16 cellular contexts compared by ENCODE assay signal in the genomic region with DNA sequence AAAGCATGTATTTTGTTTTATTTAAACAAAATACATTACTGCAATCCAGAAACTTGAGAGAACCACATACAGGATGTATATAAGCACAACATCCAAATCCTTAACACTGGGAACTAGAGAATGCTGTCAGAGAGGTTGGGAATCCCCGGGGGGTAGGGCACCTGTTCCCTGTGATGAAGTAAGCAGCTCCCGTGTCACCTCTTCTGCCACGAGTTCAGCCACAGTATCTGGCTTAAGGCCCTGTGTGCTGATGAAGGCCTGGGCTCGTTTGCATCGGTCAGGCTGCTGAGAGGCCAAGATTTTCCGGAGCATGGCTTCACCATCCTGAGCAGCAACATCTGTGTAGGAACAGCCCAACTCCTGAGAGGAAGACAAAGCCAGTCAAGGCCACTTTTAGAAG. TPM values are rescaled to one million over a fixed set of nuclear protein-coding genes. Genes with fewer than 3 reads are reported as not detected.
A peak's percentile ranks its signal among the peaks of the same experiment; 100 is the strongest.
DNase-seq lines count a peak whose midpoint lies in the region; ATAC-seq and TF ChIP-seq lines count a peak whose summit lies in the region.
"Had no signal": no experiment of that assay in that cellular context is flagged by ENCODE, and none has a peak within 500 bp of the region (broad histone marks: within the 10 kb centered on the region; RNA-seq: fewer than 3 reads in every experiment).

No MANE protein-coding gene starts in this region.

- H3K9me3 Mint-ChIP-seq in activated T-helper 1 cell treated with anti-CD3 and anti-CD28 coated beads, Interleukin-12 subunit alpha, Interleukin-12 subunit beta, Interleukin-2, Interleukin-4 antibody, amounts not matched to agents 30 ng/mL and 10 ng/mL and 1 ng/mL, durations not matched to agents 14 hours and 24 hours and 36 hours, result no peaks in the 10 kb centered on the region
- H3K9me3 Mint-ChIP-seq: CD14-positive monocyte, HFFc6 had no signal

- H3K9me3 ChIP-seq in HEK293 (ENCODE audit: control insufficient read depth, insufficient read depth, low read depth, low read length), result no peaks in the 10 kb centered on the region
- H3K9me3 ChIP-seq in gastrocnemius medialis, result no peaks in the 10 kb centered on the region
- H3K9me3 ChIP-seq: HAP-1 had no signal

- intact Hi-C loops in activated T-helper 1 cell treated with anti-CD3 and anti-CD28 coated beads, Interleukin-12 subunit alpha, Interleukin-12 subunit beta, Interleukin-2, Interleukin-4 antibody, amounts not matched to agents 30 ng/mL and 10 ng/mL and 1 ng/mL, durations not matched to agents 14 hours and 24 hours and 36 hours (cut with micrococcal nuclease), result no loop called here
- intact Hi-C loops in gastrocnemius medialis (cut with DNase I; ENCODE audit: low total_unique reads), result no loop called here

- H3K27ac ChIP-seq in HEK293 (ENCODE audit: extremely low read depth, low read depth, low read length) (no peak overlapping the region), gastrocnemius medialis (peak overlapping the region; percentile 16 to 46 (median 41))
- H3K27ac ChIP-seq: 22Rv1, HL-60 had no signal

- H3K36me3 ChIP-seq in HEK293 (ENCODE audit: control insufficient read depth in 2 of 2, insufficient read depth in 1 of 2, low read length in 2 of 2), result peaks cover 0 to 30% of the 10 kb centered on the region in 2 experiments; a peak in 2 of 3 replicates
- peaks cover 0 to 27% of the 10 kb centered on the region in 2 donors for H3K36me3 ChIP-seq in gastrocnemius medialis
- peaks cover 6% of the 10 kb centered on the region for H3K36me3 ChIP-seq in H7 (replicated peaks; ENCODE audit: control insufficient read depth, insufficient read depth, low read length)

- H3K4me1 ChIP-seq in HEK293 (ENCODE audit: control insufficient read depth, insufficient read depth, low read length), result no peaks in the 10 kb centered on the region
- H3K4me1 ChIP-seq in gastrocnemius medialis, result no peaks in the 10 kb centered on the region
- H3K4me1 ChIP-seq: HAP-1 had no signal

- H3K27me3 Mint-ChIP-seq in activated T-helper 1 cell treated with anti-CD3 and anti-CD28 coated beads, Interleukin-12 subunit alpha, Interleukin-12 subunit beta, Interleukin-2, Interleukin-4 antibody, amounts not matched to agents 30 ng/mL and 10 ng/mL and 1 ng/mL, durations not matched to agents 14 hours and 24 hours and 36 hours (ENCODE audit: insufficient read depth), result no peaks in the 10 kb centered on the region

- H3K4me3 ChIP-seq in HEK293 (ENCODE audit: low read depth, low read length) (no peak overlapping the region), gastrocnemius medialis (no peak overlapping the region), H7 (ENCODE audit: insufficient read depth, low read depth, low read length) (no peak overlapping the region)
- H3K4me3 ChIP-seq: HAP-1 had no signal

- peaks cover 25% of the 10 kb centered on the region for H3K36me3 Mint-ChIP-seq in activated T-helper 1 cell treated with anti-CD3 and anti-CD28 coated beads, Interleukin-12 subunit alpha, Interleukin-12 subunit beta, Interleukin-2, Interleukin-4 antibody, amounts not matched to agents 30 ng/mL and 10 ng/mL and 1 ng/mL, durations not matched to agents 14 hours and 24 hours and 36 hours (ENCODE audit: low read depth)

- peaks cover 13% of the 10 kb centered on the region for H3K4me1 Mint-ChIP-seq in activated T-helper 1 cell treated with anti-CD3 and anti-CD28 coated beads, Interleukin-12 subunit alpha, Interleukin-12 subunit beta, Interleukin-2, Interleukin-4 antibody, amounts not matched to agents 30 ng/mL and 10 ng/mL and 1 ng/mL, durations not matched to agents 14 hours and 24 hours and 36 hours (ENCODE audit: low read depth)
- H3K4me1 Mint-ChIP-seq: CD14-positive monocyte had no signal

- no peak for TF ChIP-seq POLR2A in gastrocnemius medialis (IDR thresholded peaks at IDR 0.05)

- TF ChIP-seq CTCF in HEK293 (tag by site-specific recombination; IDR thresholded peaks at IDR 0.05) (no peak), gastrocnemius medialis (IDR thresholded peaks at IDR 0.05 in 4 of 5, conservative IDR thresholded peaks at IDR 0.05 in 1 of 5) (no peak)

- ATAC-seq in gastrocnemius medialis, result peak; percentile 73 to 89
- ATAC-seq in GM18858 (IDR thresholded peaks at IDR 0.05; ENCODE audit: unreplicated experiment), result no peak
- ATAC-seq in GM18511 (IDR thresholded peaks at IDR 0.05; ENCODE audit: unreplicated experiment), result no peak

- no peak overlapping the region for H3K4me3 Mint-ChIP-seq in activated T-helper 1 cell treated with anti-CD3 and anti-CD28 coated beads, Interleukin-12 subunit alpha, Interleukin-12 subunit beta, Interleukin-2, Interleukin-4 antibody, amounts not matched to agents 30 ng/mL and 10 ng/mL and 1 ng/mL, durations not matched to agents 14 hours and 24 hours and 36 hours
- H3K4me3 Mint-ChIP-seq: CD14-positive monocyte, HFFc6 had no signal

- in situ Hi-C loops in gastrocnemius medialis (cut with MboI; ENCODE audit: low sequenced_read_pairs in 4 of 4), result no loop called here

- DNase-seq in NCI-H2171 treated with DMSO at 0.1 percent for 48 hours (lab: John Stamatoyannopoulos, UW), result peak; percentile 9
- no peak for DNase-seq in NCI-H2171 (lab: John Stamatoyannopoulos, UW)
- DNase-seq in activated T-helper 1 cell treated with anti-CD3 and anti-CD28 coated beads, Interleukin-12 subunit alpha, Interleukin-12 subunit beta, Interleukin-2, Interleukin-4 antibody, amounts not matched to agents 30 ng/mL and 10 ng/mL and 1 ng/mL, durations not matched to agents 14 hours and 24 hours and 36 hours (ENCODE audit: low spot score), result no peak
- DNase-seq in gastrocnemius medialis, result peak; percentile 25 to 78
- DNase-seq in H7, result no peak
- DNase-seq: DMS53, GF-D8, GOT3, HFFc6 had no signal

- POLR2A ChIA-PET in HEK293 (lab: Yijun Ruan, JAX), result interaction anchor here (0.6 kb wide), 1 partner anchor 14 kb away, joined by 3 read pairs; no protein-coding TSS in a partner anchor

- CTCF ChIA-PET in HEK293 (lab: Yijun Ruan, JAX), result interaction anchor here (0.7 kb wide), 1 partner anchor 140 kb away, joined by 3 read pairs; no protein-coding TSS in a partner anchor

- H3K27me3 ChIP-seq in gastrocnemius medialis (no peaks in the 10 kb centered on the region), H7 (ENCODE audit: control insufficient read depth, insufficient read depth, low read length) (no peaks in the 10 kb centered on the region)

- H3K27ac Mint-ChIP-seq in activated T-helper 1 cell treated with anti-CD3 and anti-CD28 coated beads, Interleukin-12 subunit alpha, Interleukin-12 subunit beta, Interleukin-2, Interleukin-4 antibody, amounts not matched to agents 30 ng/mL and 10 ng/mL and 1 ng/mL, durations not matched to agents 14 hours and 24 hours and 36 hours, result peak overlapping the region; percentile 40
- H3K27ac Mint-ChIP-seq: HFFc6 had no signal

TF ChIP-seq in HEK293, 187 proteins besides CTCF, POLR2A, EP300 and RAD21:
- TF ChIP-seq GLIS1 (tag by site-specific recombination; IDR thresholded peaks at IDR 0.05), result peak; percentile 23; the same call in 1 of the 2 replicates
- TF ChIP-seq ZNF19 (tag by site-specific recombination; IDR thresholded peaks at IDR 0.05; ENCODE audit: low read depth), result no peak

RNA-seq across cellular contexts. Expression of gene EIF3J, which starts 36.4 kb away (rescaled TPM):
- 163 and 168 TPM in 2 replicates for total RNA-seq in activated T-helper 1 cell treated with anti-CD3 and anti-CD28 coated beads, Interleukin-12 subunit alpha, Interleukin-12 subunit beta, Interleukin-2, Interleukin-4 antibody, amounts not matched to agents 30 ng/mL and 10 ng/mL and 1 ng/mL, durations not matched to agents 14 hours and 24 hours and 36 hours
- total RNA-seq in gastrocnemius medialis, result 100 to 1,000 TPM in 2 of 4 donors, 10 to 100 TPM in 2; 79.2 to 122 (median 103) TPM
- total RNA-seq in H7 (2014; rRNA removed; shearing (Covaris generic)), result 32.7 and 34.3 TPM in 2 replicates

Comparison
In these comparisons a context has a peak if more than half of its experiments do, and no peak if none do; other contexts are left out.
1. DNase-seq: peak in NCI-H2171 treated with DMSO at 0.1 percent for 48 hours (single experiment) and gastrocnemius medialis (2 of 2); none in NCI-H2171 (single experiment), activated T-helper 1 cell treated with anti-CD3 and anti-CD28 coated beads, Interleukin-12 subunit alpha, Interleukin-12 subunit beta, Interleukin-2, Interleukin-4 antibody, amounts not matched to agents 30 ng/mL and 10 ng/mL and 1 ng/mL, durations not matched to agents 14 hours and 24 hours and 36 hours (single experiment) and H7 (single experiment).
2. ATAC-seq: peak in gastrocnemius medialis (2 of 2); none in GM18858 (single experiment) and GM18511 (single experiment).